Comparison of ENCODE assay signal across 27 cellular contexts in the genomic region with DNA sequence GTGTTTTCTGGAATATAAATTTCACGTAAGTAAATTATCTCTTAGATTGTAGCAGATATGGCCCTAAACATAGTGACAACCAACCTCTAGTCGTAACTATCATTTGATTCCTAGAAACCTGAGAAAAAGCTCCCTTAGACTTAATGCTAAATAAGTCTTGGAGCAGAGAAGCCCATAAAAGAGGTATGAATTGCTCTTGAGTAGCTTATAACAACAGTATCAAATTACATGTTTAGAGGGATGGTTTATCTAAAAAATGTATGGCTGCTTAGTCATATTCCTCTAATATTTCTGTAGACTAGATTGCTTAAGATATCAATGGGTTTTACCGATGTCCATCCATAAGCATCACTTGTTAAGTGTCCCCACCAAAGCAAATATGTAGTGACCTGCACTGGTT.
DNase-seq lines count a peak whose midpoint lies in the region; ATAC-seq, FAIRE-seq and TF ChIP-seq lines count a peak whose summit lies in the region.
"Had no signal": no experiment of that assay in that cellular context is flagged by ENCODE, and none has a peak within 500 bp of the region (broad histone marks: within the 10 kb centered on the region; RNA-seq: fewer than 3 reads in every experiment).

No MANE protein-coding gene starts in this region.

- DNase-seq in NCI-H2107 treated with DMSO at 0.1 percent for 48 hours (lab: John Stamatoyannopoulos, UW; ENCODE audit: unreplicated experiment) (peak; percentile 50), NCI-H2107 (lab: John Stamatoyannopoulos, UW) (no peak), IMR-90 (peak; percentile 18), PC-3 (peak; percentile 39), mesenchymal stem cell (peak; percentile 0), psoas muscle (no peak), posterior cingulate gyrus (no peak), GM12891 (ENCODE audit: insufficient read length, low spot score) (no peak)
- DNase-seq: activated B cell treated with CpG ODN at 0.5 μM for 24 hours; activated CD8-positive, alpha-beta memory T cell treated with anti-CD3 and anti-CD28 coated beads, Interleukin-2, amount 10 ng/mL, durations not matched to agents 7 days and 5 days; activated T-cell treated with anti-CD3 and anti-CD28 coated beads, Interleukin-2, amount 50 U/mL, for 48 hours; AML-193; amniotic stem cell; CD4-positive, alpha-beta T cell; foreskin keratinocyte; heart right ventricle; lower lobe of right lung; NCI-H2029; ovary; SJCRH30; T-cell had no signal

- H3K18ac ChIP-seq in IMR-90 (ENCODE audit: low read depth, low read length) (no peak overlapping the region), mesenchymal stem cell (ENCODE audit: low read depth in 1 of 2, low read length in 2 of 2) (no peak overlapping the region)

- CTCF ChIA-PET in IMR-90 (lab: Yijun Ruan, JAX), result no interaction called here
- CTCF ChIA-PET in PC-3 (lab: Charles Lee), result no interaction called here

- POLR2A ChIA-PET in IMR-90 (lab: Charles Lee; ENCODE audit: unreplicated experiment), result no interaction called here
- POLR2A ChIA-PET in PC-3 (lab: Charles Lee; ENCODE audit: unreplicated experiment), result no interaction called here

- H3K4me1 ChIP-seq in IMR-90 (ENCODE audit: control insufficient read depth, insufficient read depth, low read length) (no peaks in the 10 kb centered on the region), PC-3 (ENCODE audit: insufficient read depth, low read length) (no peaks in the 10 kb centered on the region), mesenchymal stem cell (ENCODE audit: control insufficient read depth, insufficient read depth, low read depth, low read length) (no peaks in the 10 kb centered on the region), psoas muscle (no peaks in the 10 kb centered on the region)
- H3K4me1 ChIP-seq: foreskin keratinocyte, heart right ventricle, lower lobe of right lung, SJCRH30, tibial nerve had no signal

- H2BK5ac ChIP-seq in IMR-90 (ENCODE audit: low read depth, low read length, poor library complexity, severe bottlenecking) (no peak overlapping the region), mesenchymal stem cell (ENCODE audit: low read depth, low read length, poor library complexity, severe bottlenecking) (no peak overlapping the region)

- no peaks in the 10 kb centered on the region for H3K36me3 ChIP-seq in IMR-90 (ENCODE audit: control insufficient read depth, insufficient read depth, low read length)
- no peaks in the 10 kb centered on the region for H3K36me3 ChIP-seq in PC-3 (ENCODE audit: low read depth, low read length)
- H3K36me3 ChIP-seq in mesenchymal stem cell (ENCODE audit: control insufficient read depth in 1 of 2, insufficient read depth in 2 of 2, low read depth in 1 of 2, low read length in 2 of 2), result no peaks in the 10 kb centered on the region
- no peaks in the 10 kb centered on the region for H3K36me3 ChIP-seq in psoas muscle (ENCODE audit: insufficient read depth in 1 of 2, low read depth in 1 of 2)
- H3K36me3 ChIP-seq: cardiac muscle cell, heart right ventricle, lower lobe of right lung, ovary, SJCRH30, tibial nerve had no signal

- FAIRE-seq in GM12891 (lab: Jason Lieb, UNC), result no peak
- FAIRE-seq: A204.1, RCC 7860 had no signal

- H3K9me3 ChIP-seq in IMR-90 (ENCODE audit: control insufficient read depth, insufficient read depth, low read length) (no peaks in the 10 kb centered on the region), PC-3 (ENCODE audit: low read length) (no peaks in the 10 kb centered on the region), mesenchymal stem cell (ENCODE audit: control insufficient read depth, low read length) (no peaks in the 10 kb centered on the region), psoas muscle (no peaks in the 10 kb centered on the region)
- H3K9me3 ChIP-seq: heart right ventricle, lower lobe of right lung, ovary, SJCRH30, tibial nerve had no signal

- WGBS in IMR-90 (ENCODE audit: extremely low coverage in 2 of 2, insufficient read length in 1 of 2), 2 experiments, result no CpG with 5 or more reads among the region's 3 CpGs
- 97% methylated on average over 1 of the region's 3 CpGs for WGBS in mesenchymal stem cell
- WGBS in psoas muscle, 3 donors, result 43 to 53% (median 53%) methylated on average over 3 of the region's 3 CpGs

- H4K5ac ChIP-seq in IMR-90 (ENCODE audit: low read depth, low read length), result no peak overlapping the region

- no peak overlapping the region for H2BK15ac ChIP-seq in IMR-90 (ENCODE audit: low read depth, low read length)
- no peak overlapping the region for H2BK15ac ChIP-seq in mesenchymal stem cell (ENCODE audit: low read depth, poor library complexity, severe bottlenecking)

- H4K20me1 ChIP-seq in IMR-90 (ENCODE audit: insufficient read depth, low read length) (no peaks in the 10 kb centered on the region), PC-3 (ENCODE audit: low read length) (no peaks in the 10 kb centered on the region)

- TF ChIP-seq POLR2A in IMR-90 (IDR thresholded peaks at IDR 0.05; ENCODE audit: low read depth, low read length) (no peak), GM12891 (IDR thresholded peaks at IDR 0.05; ENCODE audit: low read depth, low read length) (no peak)

- H3K27me3 ChIP-seq in IMR-90 (ENCODE audit: control insufficient read depth, insufficient read depth, low read length), result no peaks in the 10 kb centered on the region
- H3K27me3 ChIP-seq in PC-3 (ENCODE audit: low read length), result peaks cover 43% of the 10 kb centered on the region
- H3K27me3 ChIP-seq in mesenchymal stem cell (ENCODE audit: control insufficient read depth in 1 of 2, insufficient read depth in 1 of 2, low read length in 2 of 2), result no peaks in the 10 kb centered on the region
- peaks cover 0 to 7% (median 0%) of the 10 kb centered on the region in 3 donors for H3K27me3 ChIP-seq in psoas muscle (ENCODE audit: insufficient read depth in 3 of 3, low read length in 2 of 3)
- H3K27me3 ChIP-seq: cardiac muscle cell, ovary, SJCRH30, tibial nerve had no signal

- H3K4ac ChIP-seq in IMR-90 (ENCODE audit: low read depth, low read length), result no peak overlapping the region
- H3K4ac ChIP-seq in mesenchymal stem cell (ENCODE audit: low read depth in 1 of 2, low read length in 2 of 2), result no peak overlapping the region

- intact Hi-C loops in IMR-90 (cut with micrococcal nuclease), result no loop called here
- intact Hi-C loops in PC-3 (cut with micrococcal nuclease), result no loop called here
- intact Hi-C loops in psoas muscle (cut with DNase I), result no loop called here
- intact Hi-C loops in posterior cingulate gyrus (cut with DNase I), result no loop called here

- H3K4me3 ChIP-seq in IMR-90 (ENCODE audit: insufficient read depth, low read depth, low read length) (no peak overlapping the region), PC-3 (ENCODE audit: low read length) (no peak overlapping the region), mesenchymal stem cell (ENCODE audit: insufficient read depth in 1 of 2, low read depth in 1 of 2, low read length in 2 of 2) (no peak overlapping the region), psoas muscle (no peak overlapping the region)
- H3K4me3 ChIP-seq: cardiac muscle cell, coronary artery, heart right ventricle, lower lobe of right lung, ovary, SJCRH30, smooth muscle cell, tibial nerve had no signal

- H3K14ac ChIP-seq in IMR-90 (replicated peaks; ENCODE audit: low read depth, low read length), result no peak overlapping the region
- no peak overlapping the region for H3K14ac ChIP-seq in mesenchymal stem cell (ENCODE audit: low read length in 2 of 2)

- no peak for TF ChIP-seq RAD21 in IMR-90 (IDR thresholded peaks at IDR 0.05; ENCODE audit: low read length)

- H3F3A ChIP-seq in PC-3 (ENCODE audit: low read length, unreplicated experiment), result no peaks in the 10 kb centered on the region

- H3K79me2 ChIP-seq in PC-3 (ENCODE audit: low read length), result no peaks in the 10 kb centered on the region

- H4K8ac ChIP-seq in IMR-90 (ENCODE audit: low read depth in 2 of 2, low read length in 2 of 2) (no peak overlapping the region), mesenchymal stem cell (ENCODE audit: low read length) (no peak overlapping the region)

- in situ Hi-C loops in IMR-90 (cut with MboI; ENCODE audit: low sequenced_read_pairs), result no loop called here

- no peak for TF ChIP-seq CTCF in IMR-90 (conservative IDR thresholded peaks at IDR 0.05; ENCODE audit: low read depth, low read length)
- TF ChIP-seq CTCF in PC-3 (conservative IDR thresholded peaks at IDR 0.05; ENCODE audit: low read depth, low read length), result no peak
- TF ChIP-seq CTCF in psoas muscle (IDR thresholded peaks at IDR 0.05), result no peak

- H3K4me2 ChIP-seq in IMR-90 (ENCODE audit: low read depth, low read length) (no peak overlapping the region), PC-3 (ENCODE audit: low read length) (no peak overlapping the region), mesenchymal stem cell (ENCODE audit: low read length, poor library complexity, severe bottlenecking) (no peak overlapping the region)
- H3K4me2 ChIP-seq: smooth muscle cell had no signal

- H2BK20ac ChIP-seq in IMR-90 (ENCODE audit: low read depth, low read length), result no peak overlapping the region

- no peak overlapping the region for H2BK120ac ChIP-seq in IMR-90 (ENCODE audit: low read depth, low read length)
- H2BK120ac ChIP-seq in mesenchymal stem cell (ENCODE audit: low read depth, low read length), result no peak overlapping the region

- H3K9ac ChIP-seq in IMR-90 (ENCODE audit: low read depth, low read length) (no peak overlapping the region), PC-3 (ENCODE audit: low read length) (no peak overlapping the region), mesenchymal stem cell (ENCODE audit: low read length) (no peak overlapping the region)

- ATAC-seq in IMR-90 (ENCODE audit: low read depth), result no peak
- peak; percentile 38; the same call in 1 of the 2 replicates for ATAC-seq in PC-3
- ATAC-seq in psoas muscle, result no peak
- ATAC-seq: activated CD8-positive, alpha-beta memory T cell treated with anti-CD3 and anti-CD28 coated beads, Interleukin-2, amount 10 ng/mL, durations not matched to agents 7 days and 5 days; foreskin keratinocyte; heart right ventricle; lower lobe of right lung; T-cell had no signal

- dilution Hi-C loops in IMR-90 (cut with HindIII; ENCODE audit: low sequenced_read_pairs, unreplicated experiment), result no loop called here

- no peak overlapping the region for H2BK12ac ChIP-seq in mesenchymal stem cell (ENCODE audit: low read length in 2 of 2)

- H3K9me1 ChIP-seq in IMR-90 (ENCODE audit: insufficient read depth, low read length), result no peaks in the 10 kb centered on the region

- H2AK5ac ChIP-seq in IMR-90 (ENCODE audit: low read depth, low read length) (no peak overlapping the region), mesenchymal stem cell (ENCODE audit: low read length, severe bottlenecking) (no peak overlapping the region)

- H3K23ac ChIP-seq in IMR-90 (ENCODE audit: low read depth, low read length) (no peak overlapping the region), mesenchymal stem cell (ENCODE audit: low read length in 2 of 2) (no peak overlapping the region)

- no peak overlapping the region for H2AFZ ChIP-seq in IMR-90 (replicated peaks; ENCODE audit: low read length, poor library complexity)
- H2AFZ ChIP-seq in PC-3 (ENCODE audit: low read length), result no peak overlapping the region
- no peak overlapping the region for H2AFZ ChIP-seq in mesenchymal stem cell (ENCODE audit: low read depth, low read length)

- no peak overlapping the region for H3K27ac ChIP-seq in IMR-90 (ENCODE audit: insufficient read depth, low read length)
- no peak overlapping the region for H3K27ac ChIP-seq in PC-3 (ENCODE audit: low read length)
- no peak overlapping the region for H3K27ac ChIP-seq in mesenchymal stem cell (ENCODE audit: low read length, poor library complexity, severe bottlenecking)
- H3K27ac ChIP-seq in psoas muscle, result no peak overlapping the region
- H3K27ac ChIP-seq: cardiac muscle cell, coronary artery, foreskin keratinocyte, heart right ventricle, lower lobe of right lung, ovary, SJCRH30, tibial nerve had no signal

- BruUV-seq in IMR-90 (replicated peaks; lab: Mats Ljungman, UMichigan), result no TSS peak
- no TSS peak for BruUV-seq in PC-3 (replicated peaks; lab: Mats Ljungman, UMichigan)

- no peak overlapping the region for H2AK9ac ChIP-seq in IMR-90 (replicated peaks; ENCODE audit: low read depth, low read length, poor library complexity)

- H4K91ac ChIP-seq in IMR-90 (ENCODE audit: insufficient read depth, low read depth, low read length) (no peak overlapping the region), mesenchymal stem cell (ENCODE audit: low read length) (no peak overlapping the region)

- no peak overlapping the region for H3K56ac ChIP-seq in IMR-90 (ENCODE audit: extremely low read depth, insufficient read depth, low read length)

- no peaks in the 10 kb centered on the region for H3K9me2 ChIP-seq in PC-3 (replicated peaks; ENCODE audit: low read length)

- H3K79me1 ChIP-seq in IMR-90 (ENCODE audit: low read depth in 1 of 2, low read length in 2 of 2) (no peaks in the 10 kb centered on the region), mesenchymal stem cell (replicated peaks; ENCODE audit: low read length, poor library complexity, severe bottlenecking) (no peaks in the 10 kb centered on the region)

Comparison
In these comparisons a context has a peak if more than half of its experiments do, and no peak if none do; other contexts are left out.
1. DNase-seq: peak in NCI-H2107 treated with DMSO at 0.1 percent for 48 hours (single experiment), IMR-90 (single experiment), PC-3 (single experiment) and mesenchymal stem cell (single experiment); none in NCI-H2107 (single experiment), psoas muscle (0 of 2), posterior cingulate gyrus (0 of 10) and GM12891 (single experiment).